ENCODE assay signal across 11 cellular contexts in genomic region chr12:64674367-64674922, GRCh38.
DNase-seq lines count a peak whose midpoint lies in the region; FAIRE-seq and TF ChIP-seq lines count a peak whose summit lies in the region.
"Had no signal": no experiment of that assay in that cellular context is flagged by ENCODE, and none has a peak within 500 bp of the region (broad histone marks: within the 10 kb centered on the region; RNA-seq: fewer than 3 reads in every experiment).

No MANE protein-coding gene starts in this region.

- H3K4me1 Mint-ChIP-seq in activated naive CD4-positive, alpha-beta T cell treated with anti-CD3 and anti-CD28 coated beads, Interleukin-2, amount 10 ng/mL, durations not matched to agents 7 days and 5 days, result peaks cover 94% of the 10 kb centered on the region
- H3K4me1 Mint-ChIP-seq in mesothelial cell of epicardium, result peaks cover 47% of the 10 kb centered on the region

- H3K4me3 ChIP-seq in BLaER1, result no peak overlapping the region

- H3K27me3 ChIP-seq in BLaER1, result no peaks in the 10 kb centered on the region

- no peaks in the 10 kb centered on the region for H3K36me3 ChIP-seq in BLaER1
- no peaks in the 10 kb centered on the region for H3K36me3 ChIP-seq in KOPT-K1 (ENCODE audit: insufficient read depth, low read length)

- in situ Hi-C loops in ACHN (cut with HindIII; ENCODE audit: low pct_ligation_motif_present, low pct_unique_long_range_greater_than_20kb, low sequenced_read_pairs), result no loop called here

- H3K9me3 ChIP-seq in BLaER1 (no peaks in the 10 kb centered on the region), KOPT-K1 (ENCODE audit: insufficient read depth, low read length, poor library complexity, severe bottlenecking) (no peaks in the 10 kb centered on the region)

- FAIRE-seq in urothelium cell line (lab: Jason Lieb, UNC), result no peak

- DNase-seq in activated naive CD4-positive, alpha-beta T cell treated with anti-CD3 and anti-CD28 coated beads, Interleukin-2, amount 10 ng/mL, durations not matched to agents 7 days and 5 days, result peak; percentile 83
- DNase-seq in mesothelial cell of epicardium (ENCODE audit: low spot score in 2 of 2, unreplicated experiment in 2 of 2) (no peak), AG20443 (ENCODE audit: low spot score) (no peak), urothelium cell line (ENCODE audit: low spot score) (no peak), ACHN (no peak), DMS53 (lab: John Stamatoyannopoulos, UW) (no peak)
- DNase-seq: amygdala, NCI-H1694 treated with DMSO at 0.1 percent for 48 hours, SHP77 had no signal

- peak overlapping the region; percentile 47 for H3K4me3 Mint-ChIP-seq in activated naive CD4-positive, alpha-beta T cell treated with anti-CD3 and anti-CD28 coated beads, Interleukin-2, amount 10 ng/mL, durations not matched to agents 7 days and 5 days
- no peak overlapping the region for H3K4me3 Mint-ChIP-seq in mesothelial cell of epicardium

- H3K4me2 ChIP-seq in BLaER1, result peak overlapping the region; percentile 81; the same call in 1 of the 2 replicates

- H3K27ac ChIP-seq in BLaER1, result no peak overlapping the region
- peak overlapping the region; percentile 40 for H3K27ac ChIP-seq in KOPT-K1 (ENCODE audit: low read depth, low read length, poor library complexity, severe bottlenecking)

- H3K9ac ChIP-seq in BLaER1, result no peak overlapping the region

- peaks cover 83% of the 10 kb centered on the region for H3K4me1 ChIP-seq in BLaER1

- peaks cover 40% of the 10 kb centered on the region for H3K36me3 Mint-ChIP-seq in activated naive CD4-positive, alpha-beta T cell treated with anti-CD3 and anti-CD28 coated beads, Interleukin-2, amount 10 ng/mL, durations not matched to agents 7 days and 5 days
- H3K36me3 Mint-ChIP-seq in mesothelial cell of epicardium, result no peaks in the 10 kb centered on the region

- CTCF ChIA-PET in activated naive CD4-positive, alpha-beta T cell treated with anti-CD3 and anti-CD28 coated beads, Interleukin-2, amount 10 ng/mL, durations not matched to agents 7 days and 5 days (lab: Charles Lee), result interaction anchor here (0.7 kb wide), 1 partner anchor 9 kb away, joined by 3 read pairs; no protein-coding TSS in a partner anchor

- no peaks in the 10 kb centered on the region for H3K9me3 Mint-ChIP-seq in activated naive CD4-positive, alpha-beta T cell treated with anti-CD3 and anti-CD28 coated beads, Interleukin-2, amount 10 ng/mL, durations not matched to agents 7 days and 5 days
- no peaks in the 10 kb centered on the region for H3K9me3 Mint-ChIP-seq in mesothelial cell of epicardium

- H3K27ac Mint-ChIP-seq in activated naive CD4-positive, alpha-beta T cell treated with anti-CD3 and anti-CD28 coated beads, Interleukin-2, amount 10 ng/mL, durations not matched to agents 7 days and 5 days, result peak overlapping the region; percentile 99
- H3K27ac Mint-ChIP-seq in mesothelial cell of epicardium, result peak overlapping the region; percentile 85

- no peak for TF ChIP-seq CTCF in mesothelial cell of epicardium (IDR thresholded peaks at IDR 0.05; ENCODE audit: unreplicated experiment)

- H4K20me1 ChIP-seq in BLaER1, result peaks cover 37% of the 10 kb centered on the region

- no peaks in the 10 kb centered on the region for H3K27me3 Mint-ChIP-seq in activated naive CD4-positive, alpha-beta T cell treated with anti-CD3 and anti-CD28 coated beads, Interleukin-2, amount 10 ng/mL, durations not matched to agents 7 days and 5 days
- H3K27me3 Mint-ChIP-seq in mesothelial cell of epicardium (ENCODE audit: low read depth), result no peaks in the 10 kb centered on the region
